ENCODE assay signal across 9 cellular contexts in the genomic region with DNA sequence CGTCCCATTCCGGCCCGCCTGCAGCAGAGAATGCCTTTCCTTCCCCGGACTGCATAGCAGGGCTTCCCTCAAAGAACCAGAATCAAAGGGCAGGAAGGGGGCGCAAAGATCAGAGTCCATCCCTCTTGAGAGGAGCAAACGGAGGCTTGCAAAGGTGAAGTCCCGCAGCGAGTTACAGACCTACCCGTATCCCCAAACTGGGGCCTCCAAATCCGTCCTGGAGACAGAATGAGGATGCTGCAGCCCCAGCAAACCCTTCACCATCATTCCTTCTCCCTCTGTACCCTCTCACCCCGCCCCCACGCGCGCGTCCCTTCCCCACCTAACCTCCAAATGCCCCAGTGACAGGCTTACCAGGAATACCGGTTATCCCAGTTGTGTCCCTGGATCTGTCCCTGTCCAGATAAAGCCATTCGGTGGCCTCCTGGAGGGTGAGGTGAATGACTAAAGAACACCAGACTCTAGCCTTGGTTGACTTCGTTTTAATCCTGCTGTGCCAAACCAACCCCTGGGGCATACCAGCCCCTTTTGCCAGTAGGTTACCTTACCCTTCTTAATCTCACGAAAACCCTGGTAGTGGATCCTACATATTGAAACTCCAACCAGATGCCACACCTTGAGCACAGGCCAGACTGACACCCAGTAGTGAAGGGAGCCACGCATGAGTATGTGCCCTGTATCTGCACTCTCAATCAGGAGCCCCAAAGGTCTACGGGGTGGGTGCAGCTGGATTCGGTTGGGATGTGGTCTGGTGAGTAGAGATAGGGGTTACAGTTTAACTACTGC. TPM values are rescaled to one million over a fixed set of nuclear protein-coding genes. Genes with fewer than 3 reads are reported as not detected.
A peak's percentile ranks its signal among the peaks of the same experiment; 100 is the strongest.
DNase-seq lines count a peak whose midpoint lies in the region; ATAC-seq, FAIRE-seq and TF ChIP-seq lines count a peak whose summit lies in the region.
"Had no signal": no experiment of that assay in that cellular context is flagged by ENCODE, and none has a peak within 500 bp of the region (broad histone marks: within the 10 kb centered on the region; RNA-seq: fewer than 3 reads in every experiment).

No MANE protein-coding gene starts in this region.

- TF ChIP-seq POLR2A in GM12891 (IDR thresholded peaks at IDR 0.05; ENCODE audit: low read depth, low read length), result no peak

- H3K4me3 ChIP-seq in SU-DHL-6 (ENCODE audit: insufficient read depth, low read length, poor library complexity, severe bottlenecking) (no peak overlapping the region), muscle layer of duodenum (ENCODE audit: low read depth in 1 of 2, low read length in 2 of 2) (peak overlapping the region; percentile 48 to 81)

- H3K79me2 ChIP-seq in SU-DHL-6 (ENCODE audit: insufficient read depth, low read length), result no peaks in the 10 kb centered on the region

- peaks cover 7% of the 10 kb centered on the region for H3K27me3 Mint-ChIP-seq in endothelial cell (ENCODE audit: unreplicated experiment)

- DNase-seq in stimulated activated CD4-positive, alpha-beta T cell treated with anti-CD3 and anti-CD28 coated beads, Interleukin-15, amount 100 ng/mL, for 24 hours, result peak; percentile 29
- DNase-seq in stimulated activated CD4-positive, alpha-beta T cell treated with anti-CD3 and anti-CD28 coated beads, Interleukin-12 subunit alpha, Interleukin-12 subunit beta, amount 100 ng/mL, for 4 hours, result no peak
- DNase-seq in endothelial cell (ENCODE audit: low spot score) (peak; percentile 17), GM12891 (ENCODE audit: insufficient read length, low spot score) (no peak), hippocampal formation (lab: John Stamatoyannopoulos, UW) (no peak)

- H3K27me3 ChIP-seq in SU-DHL-6 (ENCODE audit: low read length), result 0 out of 2 replicates have a peak, but pooled peaks cover 2% of the 10 kb centered on the region
- H3K27me3 ChIP-seq in muscle layer of duodenum (ENCODE audit: low read depth, low read length), result no peaks in the 10 kb centered on the region

- ATAC-seq in GM19463 (IDR thresholded peaks at IDR 0.05; ENCODE audit: unreplicated experiment), result no peak

- no peaks in the 10 kb centered on the region for H4K20me1 ChIP-seq in SU-DHL-6 (ENCODE audit: low read depth, low read length)

- no peak overlapping the region for H3K27ac Mint-ChIP-seq in endothelial cell (ENCODE audit: unreplicated experiment)

- no peak overlapping the region for H3K9ac ChIP-seq in SU-DHL-6 (ENCODE audit: low read length)

- peaks cover 42% of the 10 kb centered on the region for H3K4me1 Mint-ChIP-seq in endothelial cell (ENCODE audit: unreplicated experiment)

- no peaks in the 10 kb centered on the region for H3F3A ChIP-seq in SU-DHL-6 (ENCODE audit: insufficient read depth)

- TF ChIP-seq CTCF in SU-DHL-6 (IDR thresholded peaks at IDR 0.05; ENCODE audit: insufficient read depth, low read length, poor library complexity, severe bottlenecking) (no peak), endothelial cell (IDR thresholded peaks at IDR 0.05; ENCODE audit: unreplicated experiment) (no peak)

- H3K27ac ChIP-seq in SU-DHL-6 (ENCODE audit: low read depth, low read length), result no peak overlapping the region
- H3K27ac ChIP-seq in muscle layer of duodenum (ENCODE audit: low read length), result peak overlapping the region; percentile 52

- no peaks in the 10 kb centered on the region for H3K9me3 Mint-ChIP-seq in endothelial cell (ENCODE audit: unreplicated experiment)

- peak overlapping the region; percentile 43 for H3K4me2 ChIP-seq in SU-DHL-6 (ENCODE audit: low read depth, low read length, poor library complexity, severe bottlenecking)

- H2AFZ ChIP-seq in SU-DHL-6 (ENCODE audit: low read depth, low read length, severe bottlenecking), result no peak overlapping the region

- H3K9me2 ChIP-seq in SU-DHL-6 (replicated peaks; ENCODE audit: insufficient read depth, low read length), result no peaks in the 10 kb centered on the region

- peak overlapping the region; percentile 82 for H3K4me3 Mint-ChIP-seq in endothelial cell (ENCODE audit: unreplicated experiment)

- H3K9me3 ChIP-seq in SU-DHL-6 (ENCODE audit: insufficient read depth, low read length) (no peaks in the 10 kb centered on the region), muscle layer of duodenum (ENCODE audit: control insufficient read depth in 1 of 2, low read length in 2 of 2) (no peaks in the 10 kb centered on the region)

- no peaks in the 10 kb centered on the region for H3K36me3 ChIP-seq in SU-DHL-6 (ENCODE audit: low read length)
- no peaks in the 10 kb centered on the region for H3K36me3 ChIP-seq in muscle layer of duodenum (ENCODE audit: control insufficient read depth in 1 of 2, insufficient read depth in 2 of 2, low read length in 2 of 2)

- peaks cover 4 to 29% of the 10 kb centered on the region in 2 donors for H3K4me1 ChIP-seq in muscle layer of duodenum (ENCODE audit: control insufficient read depth in 1 of 2, insufficient read depth in 2 of 2, low read length in 2 of 2)

- H3K36me3 Mint-ChIP-seq in endothelial cell (ENCODE audit: low read depth, unreplicated experiment), result peaks cover 14% of the 10 kb centered on the region

- no peak for FAIRE-seq in GM12891 (lab: Jason Lieb, UNC)
- FAIRE-seq: endometrium had no signal

TF ChIP-seq in GM12891, 5 proteins besides CTCF, POLR2A, EP300 and RAD21:
- TF ChIP-seq SPI1 (IDR thresholded peaks at IDR 0.05; ENCODE audit: low read depth, low read length) (no peak), TAF1 (IDR thresholded peaks at IDR 0.05; ENCODE audit: low read depth, low read length) (no peak), PAX5 (IDR thresholded peaks at IDR 0.05; ENCODE audit: insufficient read depth, low read length, severe bottlenecking) (no peak), POLR2AphosphoS5 (IDR thresholded peaks at IDR 0.05; ENCODE audit: low read depth, low read length) (no peak), POU2F2 (IDR thresholded peaks at IDR 0.05; ENCODE audit: low read depth, low read length) (no peak)

RNA-seq across cellular contexts. Expression of a gene that starts 1.0 kb away (rescaled TPM):
- 90.9 TPM for total RNA-seq in endothelial cell (ENCODE audit: unreplicated experiment)
- 0.05 TPM for polyA plus RNA-seq in GM12891 (2012; ENCODE audit: low read depth, missing spikeins)

Comparison
In these comparisons a context has a peak if more than half of its experiments do, and no peak if none do; other contexts are left out.
1. DNase-seq: peak in stimulated activated CD4-positive, alpha-beta T cell treated with anti-CD3 and anti-CD28 coated beads, Interleukin-15, amount 100 ng/mL, for 24 hours (single experiment) and endothelial cell (single experiment); none in stimulated activated CD4-positive, alpha-beta T cell treated with anti-CD3 and anti-CD28 coated beads, Interleukin-12 subunit alpha, Interleukin-12 subunit beta, amount 100 ng/mL, for 4 hours (single experiment), GM12891 (single experiment) and hippocampal formation (0 of 2).